Comparison of ENCODE assay signal across 1 cellular context in genomic region chr12:16606201-16606849, GRCh38.
TF ChIP-seq lines count a peak whose summit lies in the region.

No MANE protein-coding gene starts in this region.

TF ChIP-seq in HEK293, 187 proteins besides CTCF, POLR2A, EP300 and RAD21 (continued from another document):
- peak; percentile 45; the same call in 1 of the 2 replicates for TF ChIP-seq ZNF398 (tag by site-specific recombination; IDR thresholded peaks at IDR 0.05)
- TF ChIP-seq ZNF354C (tag by site-specific recombination; IDR thresholded peaks at IDR 0.05; ENCODE audit: borderline replicate concordance, low read depth), result no peak
- TF ChIP-seq KLF1 (tag by site-specific recombination; IDR thresholded peaks at IDR 0.05), result no peak
- TF ChIP-seq ZNF837 (tag by site-specific recombination; IDR thresholded peaks at IDR 0.05), result no peak
- no peak for TF ChIP-seq ZNF473 (tag by site-specific recombination; IDR thresholded peaks at IDR 0.05)
- peak; percentile 51; the same call in 1 of the 2 replicates for TF ChIP-seq SCRT2 (tag by site-specific recombination; IDR thresholded peaks at IDR 0.05)
- peak; percentile 74 for TF ChIP-seq ZNF335 (tag by site-specific recombination; conservative IDR thresholded peaks at IDR 0.05)
- no peak for TF ChIP-seq ZNF391 (tag by site-specific recombination; IDR thresholded peaks at IDR 0.05; ENCODE audit: borderline replicate concordance, low read depth)
- TF ChIP-seq ZFP3 (tag by site-specific recombination; IDR thresholded peaks at IDR 0.05; ENCODE audit: low read depth), result no peak
